In the genomic region with DNA sequence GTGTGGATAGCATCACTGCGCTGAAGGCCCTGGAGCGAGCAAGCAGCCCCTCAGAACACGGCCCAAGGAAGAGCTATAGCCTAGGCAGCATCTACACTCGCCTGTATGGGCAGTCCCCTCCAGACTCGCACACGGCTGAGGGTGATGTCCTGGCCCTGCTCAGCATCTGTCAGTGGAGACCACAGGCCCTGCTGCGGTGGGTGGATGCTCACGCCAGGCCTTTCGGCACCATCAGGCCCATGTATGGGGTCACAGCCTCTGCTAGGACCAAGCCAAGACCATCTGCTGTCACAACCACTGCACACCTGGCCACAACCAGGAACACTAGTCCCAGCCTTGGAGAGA, we compare ENCODE assay signal across 8 cellular contexts. TPM values are rescaled to one million over a fixed set of nuclear protein-coding genes. Genes with fewer than 3 reads are reported as not detected.
DNase-seq lines count a peak whose midpoint lies in the region; ATAC-seq, FAIRE-seq and TF ChIP-seq lines count a peak whose summit lies in the region.

No MANE protein-coding gene starts in this region.

- peak overlapping the region; percentile 94 for H3K27ac Mint-ChIP-seq in CD4-positive, alpha-beta T cell

- H2BK15ac ChIP-seq in H1 (ENCODE audit: low read length) = no peak overlapping the region

- no peaks in the 10 kb centered on the region for H4K20me1 ChIP-seq in MM.1S (ENCODE audit: insufficient read depth, low read length)
- peaks cover 3 to 11% of the 10 kb centered on the region in 2 experiments for H4K20me1 ChIP-seq in H1 (replicated peaks in 1 of 2; ENCODE audit: control insufficient read depth in 1 of 2, insufficient read depth in 2 of 2, low read length in 2 of 2)

- H3K56ac ChIP-seq in H1 (replicated peaks; ENCODE audit: insufficient read length, low read depth, low read length) = no peak overlapping the region

- FAIRE-seq in H1 (lab: Jason Lieb, UNC) (no peak), pancreas (lab: Jason Lieb, UNC) (no peak)

- peak overlapping the region; percentile 63 for H3K4ac ChIP-seq in H1 (replicated peaks; ENCODE audit: insufficient read length, low read depth, low read length)

- no peak for TF ChIP-seq POLR2A in H1 (IDR thresholded peaks at IDR 0.05; ENCODE audit: control extremely low read depth in 1 of 2, low read depth in 2 of 2, low read length in 2 of 2)

- 88% methylated on average over 9 of the region's 9 CpGs; no CpG with 5 or more reads in 1 of the 2 experiments for WGBS in H1 (ENCODE audit: extremely low coverage in 1 of 2, insufficient coverage in 1 of 2, insufficient read length in 1 of 2, insufficient replicate concordance in 2 of 2, low coverage in 1 of 2, low lambda C conversion rate in 2 of 2, missing lambda C conversion rate in 1 of 2), 2 experiments
- 67 to 75% methylated on average over 9 of the region's 9 CpGs for WGBS in pancreas, 2 donors

- H4K5ac ChIP-seq in H1 (ENCODE audit: insufficient read length, low read depth, low read length) = peak overlapping the region; percentile 18

- no peak overlapping the region for H2AK5ac ChIP-seq in H1 (ENCODE audit: low read depth, low read length)

- no peaks in the 10 kb centered on the region for H3K9me3 Mint-ChIP-seq in CD4-positive, alpha-beta T cell

- no peak overlapping the region for H4K8ac ChIP-seq in H1 (ENCODE audit: extremely low read depth, insufficient read depth, low read length)

- H3K4me3 ChIP-seq in MM.1S (ENCODE audit: low read length) (peak overlapping the region; percentile 91), H1 (ENCODE audit: extremely low read depth in 1 of 4, insufficient read depth in 2 of 4, low read depth in 3 of 4, low read length in 4 of 4) (no peak overlapping the region), pancreas (peak overlapping the region in 3 of 4 donors; percentile 12 to 54 (median 36))

- no peaks in the 10 kb centered on the region for H3K27me3 ChIP-seq in CD4-positive, alpha-beta T cell (ENCODE audit: control insufficient read depth, insufficient read depth, low read length)
- H3K27me3 ChIP-seq in MM.1S (replicated peaks; ENCODE audit: insufficient read depth, low read length) (no peaks in the 10 kb centered on the region), H1 (replicated peaks in 1 of 4; ENCODE audit: control insufficient read depth in 3 of 4, extremely low read depth in 1 of 4, insufficient read depth in 3 of 4, low read length in 3 of 4) (no peaks in the 10 kb centered on the region), pancreas (no peaks in the 10 kb centered on the region)

- H3K23me2 ChIP-seq in H1 (ENCODE audit: low read depth, low read length) = no peaks in the 10 kb centered on the region

- H2AFZ ChIP-seq in MM.1S (ENCODE audit: low read length) (no peak overlapping the region), H1 (ENCODE audit: low read length) (no peak overlapping the region)

- H2BK12ac ChIP-seq in H1 (ENCODE audit: low read depth, low read length) = no peak overlapping the region

- peaks cover 6% of the 10 kb centered on the region for H3K79me1 ChIP-seq in H1 (ENCODE audit: low read depth, low read length)

- no peak overlapping the region for H3K14ac ChIP-seq in H1 (ENCODE audit: insufficient read length)

- intact Hi-C loops in CD4-positive, alpha-beta T cell (cut with DNase I, micrococcal nuclease) = loop anchor here in 1 of 2 experiments (2.0 to 10.0 kb wide), 3 partner anchors 40 to 188 kb away; no protein-coding TSS in a partner anchor
- intact Hi-C loops in pancreas (cut with DNase I) = loop anchor here in 1 of 3 donors (5.0 kb wide), 1 partner anchor 85 kb away; no protein-coding TSS in a partner anchor

- H3K4me1 Mint-ChIP-seq in CD4-positive, alpha-beta T cell (ENCODE audit: low read depth) = peaks cover 50% of the 10 kb centered on the region

- H3K18ac ChIP-seq in H1 (ENCODE audit: extremely low read depth, low read length) = no peak overlapping the region

- H2BK20ac ChIP-seq in H1 (ENCODE audit: low read length) = no peak overlapping the region; the same call in 1 of the 2 replicates

- no peaks in the 10 kb centered on the region for H3K9me3 ChIP-seq in CD4-positive, alpha-beta T cell (ENCODE audit: control insufficient read depth, low read length)
- H3K9me3 ChIP-seq in MM.1S (replicated peaks; ENCODE audit: insufficient read depth, low read length) = no peaks in the 10 kb centered on the region
- H3K9me3 ChIP-seq in H1 (ENCODE audit: insufficient read depth in 2 of 2, low read depth in 1 of 2, low read length in 1 of 2) = no peaks in the 10 kb centered on the region
- H3K9me3 ChIP-seq in pancreas = no peaks in the 10 kb centered on the region

- no peak for ATAC-seq in CD4-positive, alpha-beta T cell (ENCODE audit: poor library complexity)
- no peak for ATAC-seq in pancreas

- H3K27me3 Mint-ChIP-seq in CD4-positive, alpha-beta T cell = no peaks in the 10 kb centered on the region

- no peak for TF ChIP-seq RAD21 in H1 (IDR thresholded peaks at IDR 0.05 in 1 of 2, conservative IDR thresholded peaks at IDR 0.05 in 1 of 2; ENCODE audit: low read depth in 2 of 2, low read length in 2 of 2)

- peak overlapping the region; percentile 78; the same call in 1 of the 2 replicates for H2BK5ac ChIP-seq in H1 (ENCODE audit: low read depth, low read length)

- no peak for TF ChIP-seq EP300 in H1 (IDR thresholded peaks at IDR 0.05; ENCODE audit: borderline replicate concordance in 1 of 2, low read depth in 2 of 2, low read length in 2 of 2)

- CTCF ChIA-PET in CD4-positive, alpha-beta T cell (lab: Charles Lee) = interaction anchor here (0.9 to 2.5 kb wide), 4 partner anchors 26 to 91 kb away, joined by 3 to 13 read pairs (median 3); no protein-coding TSS in a partner anchor
- CTCF ChIA-PET in H1 (lab: Charles Lee; ENCODE audit: partially characterized antibody) = interaction anchor here (0.8 to 21.5 kb wide), 7 partner anchors 8 to 92 kb away, joined by 3 to 251 read pairs (median 26); a partner anchor contains a TSS

- H3K9ac ChIP-seq in MM.1S (ENCODE audit: low read length) (peak overlapping the region; percentile 93), H1 (replicated peaks in 1 of 4; ENCODE audit: extremely low read depth in 1 of 4, low read depth in 3 of 4, low read length in 3 of 4) (no peak overlapping the region)

- H3K36me3 Mint-ChIP-seq in CD4-positive, alpha-beta T cell (ENCODE audit: low read depth) = peaks cover 44% of the 10 kb centered on the region

- POLR2A ChIA-PET in CD4-positive, alpha-beta T cell (lab: Charles Lee) = interaction anchor here (1.0 to 3.6 kb wide), 14 partner anchors 12 to 168 kb away, joined by 3 to 26 read pairs (median 6); a partner anchor contains a TSS
- POLR2A ChIA-PET in H1 (lab: Charles Lee; ENCODE audit: partially characterized antibody) = interaction anchor here (0.9 to 8.1 kb wide), 17 partner anchors 8 to 196 kb away, joined by 3 to 83 read pairs (median 5); a partner anchor contains a TSS

- peaks cover 21% of the 10 kb centered on the region for H3K4me1 ChIP-seq in MM.1S (ENCODE audit: low read length)
- H3K4me1 ChIP-seq in H1 (replicated peaks in 1 of 4; ENCODE audit: control insufficient read depth in 3 of 4, insufficient read depth in 4 of 4, low read length in 3 of 4) = peaks cover 0 to 25% (median 14%) of the 10 kb centered on the region in 4 experiments; a peak in 5 of 7 replicates
- H3K4me1 ChIP-seq in pancreas = peaks cover 22 to 45% (median 31%) of the 10 kb centered on the region in 3 donors

- H2BK120ac ChIP-seq in H1 (replicated peaks; ENCODE audit: low read depth, low read length) = no peak overlapping the region

- H3K36me3 ChIP-seq in MM.1S (replicated peaks; ENCODE audit: insufficient read depth, low read length) (no peaks in the 10 kb centered on the region), H1 (ENCODE audit: control insufficient read depth in 2 of 4, insufficient read depth in 4 of 4, low read length in 3 of 4) (peaks cover 7 to 35% (median 14%) of the 10 kb centered on the region in 4 experiments), pancreas (no peaks in the 10 kb centered on the region)

- DNase-seq in CD4-positive, alpha-beta T cell = no peak
- DNase-seq in MM.1S (no peak), H1 (ENCODE audit: low read depth in 1 of 2, low spot score in 2 of 2) (no peak), pancreas (peak in 1 of 6 donors; percentile 76), NCI-H2227 (lab: John Stamatoyannopoulos, UW; ENCODE audit: unreplicated experiment) (no peak), Kasumi-1 (lab: John Stamatoyannopoulos, UW) (no peak), glomerular visceral epithelial cell (ENCODE audit: extremely low spot score) (no peak), T-helper 9 cell (no peak)

- H3F3A ChIP-seq in MM.1S (ENCODE audit: insufficient read depth, low read length) = peaks cover 3% of the 10 kb centered on the region; the same call in 1 of the 2 replicates

- peak overlapping the region; percentile 87 for H3K4me3 Mint-ChIP-seq in CD4-positive, alpha-beta T cell

- H3K27ac ChIP-seq in CD4-positive, alpha-beta T cell (ENCODE audit: low read depth, low read length) = peak overlapping the region; percentile 94
- H3K27ac ChIP-seq in MM.1S (ENCODE audit: low read length) (peak overlapping the region; percentile 84; the same call in 1 of the 2 replicates), H1 (ENCODE audit: low read depth, low read length) (0 out of 2 replicates have a peak overlapping the region, but pooled peaks have one; percentile 88), pancreas (peak overlapping the region; percentile 99 to 100 (median 100))

- no peak overlapping the region for H4K91ac ChIP-seq in H1 (replicated peaks; ENCODE audit: insufficient read length, low read length)

- H3K4me2 ChIP-seq in MM.1S (ENCODE audit: low read depth, low read length) (peak overlapping the region; percentile 94), H1 (ENCODE audit: insufficient read depth in 1 of 2, low read depth in 2 of 2, low read length in 2 of 2) (no peak overlapping the region)

- no peak for TF ChIP-seq CTCF in CD4-positive, alpha-beta T cell (IDR thresholded peaks at IDR 0.05)
- TF ChIP-seq CTCF in MM.1S (IDR thresholded peaks at IDR 0.05; ENCODE audit: low read length) (no peak), H1 (IDR thresholded peaks at IDR 0.05; ENCODE audit: control extremely low read depth in 1 of 3, insufficient read depth in 1 of 3, low read depth in 1 of 3, low read length in 3 of 3) (no peak), pancreas (IDR thresholded peaks at IDR 0.05) (no peak)

- H3K9me2 ChIP-seq in MM.1S (replicated peaks; ENCODE audit: insufficient read depth, low read length) = no peaks in the 10 kb centered on the region

- H3K79me2 ChIP-seq in MM.1S (ENCODE audit: low read length) (peaks cover 60% of the 10 kb centered on the region), H1 (ENCODE audit: control insufficient read depth in 1 of 2, insufficient read depth in 2 of 2, low read length in 2 of 2) (peaks cover 0 to 15% of the 10 kb centered on the region in 2 experiments; a peak in 2 of 4 replicates)

- H3K23ac ChIP-seq in H1 (ENCODE audit: insufficient read length) = no peak overlapping the region

RNA-seq across cellular contexts. Expression of a gene that starts 20.5 kb away (rescaled TPM):
- 10 to 100 TPM in 1 of 2 experiments, 1 to 10 TPM in 1; 8.8 to 10.3 TPM for total RNA-seq in CD4-positive, alpha-beta T cell
- total RNA-seq in H1 (2021; fragmentation: NEBNext Ultra II Directional; extraction: Animal tissue kit (Norgen Biotek cat#: 25700)) = 16.7 and 20.2 TPM in 2 replicates
- polyA plus RNA-seq in H1 (2011; rRNA removed) (16.6 and 18.5 TPM in 2 replicates), pancreas (1 to 10 TPM; 4.3 to 4.8 TPM)
- polyA plus RNA-seq in H1 (2011; cell fraction: cytosol; rRNA removed) = 15.0 TPM
- 36.5 TPM for polyA plus RNA-seq in H1 (2011; cell fraction: nucleus; rRNA removed)
- 12.7 to 14.1 TPM (median 13.8 TPM) in 4 replicates for polyA plus RNA-seq in H1 (2012, experiment 1 of 2)
- polyA plus RNA-seq in H1 (2012, experiment 2 of 2) = 11.0 TPM
- 14.8 TPM for polyA plus RNA-seq in H1 (2013, experiment 1 of 2)
- polyA plus RNA-seq in H1 (2013, experiment 2 of 2) = 12.6 TPM
- 28.6 and 29.3 TPM in 2 replicates for polyA minus RNA-seq in H1 (2011; rRNA and poly(A)+ RNA removed)
- polyA minus RNA-seq in H1 (2011; cell fraction: cytosol; rRNA and poly(A)+ RNA removed) = 10.1 TPM
- polyA minus RNA-seq in H1 (2011; cell fraction: nucleus; rRNA and poly(A)+ RNA removed) = 25.2 TPM
- 1 to 10 TPM; 2.0 to 3.4 (median 2.9) TPM for total RNA-seq in pancreas

RNA-seq across cellular contexts. Expression of a gene that starts 27.0 kb away (rescaled TPM):
- total RNA-seq in CD4-positive, alpha-beta T cell = 100 to 1,000 TPM; 289 to 297 TPM
- 305 and 322 TPM in 2 replicates for total RNA-seq in H1 (2021; fragmentation: NEBNext Ultra II Directional; extraction: Animal tissue kit (Norgen Biotek cat#: 25700))
- polyA plus RNA-seq in H1 (2011; rRNA removed) (83.3 and 138 TPM in 2 replicates), pancreas (100 to 1,000 TPM; 278 to 320 TPM)
- polyA plus RNA-seq in H1 (2011; cell fraction: cytosol; rRNA removed) = 282 TPM
- polyA plus RNA-seq in H1 (2011; cell fraction: nucleus; rRNA removed) = 36.5 TPM
- 470 to 570 TPM (median 490 TPM) in 4 replicates for polyA plus RNA-seq in H1 (2012, experiment 1 of 2)
- polyA plus RNA-seq in H1 (2012, experiment 2 of 2) = 141 TPM
- polyA plus RNA-seq in H1 (2013, experiment 1 of 2) = 965 TPM
- 959 TPM for polyA plus RNA-seq in H1 (2013, experiment 2 of 2)
- 8.2 and 9.6 TPM in 2 replicates for polyA minus RNA-seq in H1 (2011; rRNA and poly(A)+ RNA removed)
- polyA minus RNA-seq in H1 (2011; cell fraction: cytosol; rRNA and poly(A)+ RNA removed) = 42.3 TPM
- 34.3 TPM for polyA minus RNA-seq in H1 (2011; cell fraction: nucleus; rRNA and poly(A)+ RNA removed)
- total RNA-seq in pancreas = 10 to 100 TPM; 59.0 to 83.8 (median 68.0) TPM

RNA-seq across cellular contexts. Expression of a gene that starts 27.2 kb away (rescaled TPM):
- 1 to 10 TPM; 5.5 to 5.8 TPM for total RNA-seq in CD4-positive, alpha-beta T cell
- total RNA-seq in H1 (2021; fragmentation: NEBNext Ultra II Directional; extraction: Animal tissue kit (Norgen Biotek cat#: 25700)) = 20.3 and 21.3 TPM in 2 replicates
- 19.7 and 21.4 TPM in 2 replicates for polyA plus RNA-seq in H1 (2011; rRNA removed)
- 26.3 TPM for polyA plus RNA-seq in H1 (2011; cell fraction: cytosol; rRNA removed)
- 18.4 TPM for polyA plus RNA-seq in H1 (2011; cell fraction: nucleus; rRNA removed)
- polyA plus RNA-seq in H1 (2012, experiment 1 of 2) = 24.1 to 30.2 TPM (median 28.9 TPM) in 4 replicates
- 17.1 TPM for polyA plus RNA-seq in H1 (2012, experiment 2 of 2)
- 16.7 TPM for polyA plus RNA-seq in H1 (2013, experiment 1 of 2)
- 16.9 TPM for polyA plus RNA-seq in H1 (2013, experiment 2 of 2)
- 17.1 and 17.4 TPM in 2 replicates for polyA minus RNA-seq in H1 (2011; rRNA and poly(A)+ RNA removed)
- 7.3 TPM for polyA minus RNA-seq in H1 (2011; cell fraction: cytosol; rRNA and poly(A)+ RNA removed)
- polyA minus RNA-seq in H1 (2011; cell fraction: nucleus; rRNA and poly(A)+ RNA removed) = 7.7 TPM
- total RNA-seq in pancreas = 1 to 10 TPM; 1.6 to 4.3 (median 3.3) TPM
- 1 to 10 TPM; 2.5 to 5.8 TPM for polyA plus RNA-seq in pancreas

RNA-seq across cellular contexts. Expression of a gene that starts 36.9 kb away (rescaled TPM):
- total RNA-seq in CD4-positive, alpha-beta T cell = 100 to 1,000 TPM; 102 to 109 TPM
- 191 and 196 TPM in 2 replicates for total RNA-seq in H1 (2021; fragmentation: NEBNext Ultra II Directional; extraction: Animal tissue kit (Norgen Biotek cat#: 25700))
- 315 and 422 TPM in 2 replicates for polyA plus RNA-seq in H1 (2011; rRNA removed)
- polyA plus RNA-seq in H1 (2011; cell fraction: cytosol; rRNA removed) = 247 TPM
- polyA plus RNA-seq in H1 (2011; cell fraction: nucleus; rRNA removed) = 217 TPM
- 171 to 240 TPM (median 225 TPM) in 4 replicates for polyA plus RNA-seq in H1 (2012, experiment 1 of 2)
- polyA plus RNA-seq in H1 (2012, experiment 2 of 2) = 223 TPM
- 278 TPM for polyA plus RNA-seq in H1 (2013, experiment 1 of 2)
- 358 TPM for polyA plus RNA-seq in H1 (2013, experiment 2 of 2)
- polyA minus RNA-seq in H1 (2011; rRNA and poly(A)+ RNA removed) = 107 and 149 TPM in 2 replicates
- polyA minus RNA-seq in H1 (2011; cell fraction: cytosol; rRNA and poly(A)+ RNA removed) = 143 TPM
- 52.6 TPM for polyA minus RNA-seq in H1 (2011; cell fraction: nucleus; rRNA and poly(A)+ RNA removed)
- total RNA-seq in pancreas = 10 to 100 TPM; 39.2 to 81.6 (median 45.3) TPM
- 10 to 100 TPM; 29.9 to 49.4 TPM for polyA plus RNA-seq in pancreas

RNA-seq across cellular contexts. Expression of a gene that starts 37.2 kb away (rescaled TPM):
- total RNA-seq in CD4-positive, alpha-beta T cell = 1 to 10 TPM; 1.1 to 2.0 TPM
- 114 and 115 TPM in 2 replicates for total RNA-seq in H1 (2021; fragmentation: NEBNext Ultra II Directional; extraction: Animal tissue kit (Norgen Biotek cat#: 25700))
- polyA plus RNA-seq in H1 (2011; rRNA removed) (109 and 149 TPM in 2 replicates), pancreas (100 to 1,000 TPM; 286 to 372 TPM)
- polyA plus RNA-seq in H1 (2011; cell fraction: cytosol; rRNA removed) = 117 TPM
- polyA plus RNA-seq in H1 (2011; cell fraction: nucleus; rRNA removed) = 1,123 TPM
- polyA plus RNA-seq in H1 (2012, experiment 1 of 2) = 136 to 155 TPM (median 141 TPM) in 4 replicates
- polyA plus RNA-seq in H1 (2012, experiment 2 of 2) = 102 TPM
- polyA plus RNA-seq in H1 (2013, experiment 1 of 2) = 102 TPM
- 83.3 TPM for polyA plus RNA-seq in H1 (2013, experiment 2 of 2)
- polyA minus RNA-seq in H1 (2011; rRNA and poly(A)+ RNA removed) = 82.5 and 154 TPM in 2 replicates
- polyA minus RNA-seq in H1 (2011; cell fraction: cytosol; rRNA and poly(A)+ RNA removed) = 100 TPM
- polyA minus RNA-seq in H1 (2011; cell fraction: nucleus; rRNA and poly(A)+ RNA removed) = 265 TPM
- total RNA-seq in pancreas = 100 to 1,000 TPM in 1 of 6 donors, 10 to 100 TPM in 5; 47.8 to 103 (median 65.1) TPM

Comparison
In these comparisons a context has a peak if more than half of its experiments do, and no peak if none do; other contexts are left out.
1. H3K4me3 ChIP-seq: peak in MM.1S (single experiment) and pancreas (3 of 4); none in H1 (0 of 4).
2. Peak in every context shown above with its lines, with median percentiles within 50 percentile points of each other: H3K27ac ChIP-seq.